30 cellular contexts compared by ENCODE assay signal in genomic region chr4:123168812-123169211, GRCh38.
A peak's percentile ranks its signal among the peaks of the same experiment; 100 is the strongest.
DNase-seq lines count a peak whose midpoint lies in the region; ATAC-seq and TF ChIP-seq lines count a peak whose summit lies in the region.
"Had no signal": no experiment of that assay in that cellular context is flagged by ENCODE, and none has a peak within 500 bp of the region (broad histone marks: within the 10 kb centered on the region; RNA-seq: fewer than 3 reads in every experiment).

No MANE protein-coding gene starts in this region.

- TF ChIP-seq POLR2A in vagina (IDR thresholded peaks at IDR 0.05) = no peak

- H3K36me3 ChIP-seq in brain microvascular endothelial cell (replicated peaks) = no peaks in the 10 kb centered on the region
- H3K36me3 ChIP-seq in vagina = no peaks in the 10 kb centered on the region
- H3K36me3 ChIP-seq: breast epithelium, left ventricle myocardium inferior, uterus had no signal

- TF ChIP-seq CTCF in brain microvascular endothelial cell (IDR thresholded peaks at IDR 0.05; ENCODE audit: low read depth, low read length, missing control alignments) = no peak
- no peak for TF ChIP-seq CTCF in vagina (IDR thresholded peaks at IDR 0.05)

- H3K4me3 ChIP-seq in brain microvascular endothelial cell (ENCODE audit: low read depth, low read length) = no peak overlapping the region
- no peak overlapping the region for H3K4me3 ChIP-seq in vagina
- H3K4me3 ChIP-seq: breast epithelium, left ventricle myocardium inferior, uterus had no signal

- H3K27me3 ChIP-seq in brain microvascular endothelial cell (replicated peaks) = no peaks in the 10 kb centered on the region
- no peaks in the 10 kb centered on the region for H3K27me3 ChIP-seq in vagina
- H3K27me3 ChIP-seq: breast epithelium, uterus had no signal

- DNase-seq in RPMI8226 (peak; percentile 49), brain microvascular endothelial cell (peak; percentile 2), non-pigmented ciliary epithelial cell (ENCODE audit: low read depth) (peak; percentile 8), T1000 (lab: John Stamatoyannopoulos, UW) (no peak), C1 segment of cervical spinal cord (lab: John Stamatoyannopoulos, UW) (no peak), vagina (ENCODE audit: extremely low spot score in 2 of 2) (no peak)
- no peak for DNase-seq in natural killer cell treated with Interleukin-12 subunit alpha and Interleukin-12 subunit beta and Interleukin-15 and Interleukin-18, amount 100 ng/mL, for 72 hours (ENCODE audit: low spot score)
- DNase-seq: activated CD4-positive, alpha-beta T cell treated with anti-CD3 and anti-CD28 coated beads for 36 hours; activated CD8-positive, alpha-beta memory T cell treated with anti-CD3 and anti-CD28 coated beads for 24 hours; activated gamma-delta T cell; activated naive CD8-positive, alpha-beta T cell treated with anti-CD3 and anti-CD28 coated beads, Interleukin-2, amount 10 ng/mL, durations not matched to agents 7 days and 5 days; activated T-cell treated with anti-CD3 and anti-CD28 coated beads, Interleukin-2, amount 50 U/mL, for 1 hour; effector CD8-positive, alpha-beta T cell; foreskin melanocyte; H9; KBM-7; left ventricle myocardium inferior; midbrain; naive thymus-derived CD4-positive, alpha-beta T cell; NCI-H1417 treated with DMSO at 0.1 percent for 48 hours; NCI-H2081 treated with DMSO at 0.1 percent for 48 hours; NCI-H345; NCI-H748 treated with DMSO at 0.1 percent for 48 hours; occipital lobe; uterus had no signal

- in situ Hi-C loops in brain microvascular endothelial cell (cut with HindIII; ENCODE audit: low pct_ligation_motif_present, low sequenced_read_pairs) = no loop called here

- H3K36me3 Mint-ChIP-seq in natural killer cell treated with Interleukin-12 subunit alpha and Interleukin-12 subunit beta and Interleukin-15 and Interleukin-18, amount 100 ng/mL, for 72 hours = no peaks in the 10 kb centered on the region

- peak; percentile 56 for ATAC-seq in GM18868 (IDR thresholded peaks at IDR 0.05; ENCODE audit: unreplicated experiment)
- ATAC-seq in natural killer cell treated with Interleukin-12 subunit alpha and Interleukin-12 subunit beta and Interleukin-15 and Interleukin-18, amount 100 ng/mL, for 72 hours = no peak
- ATAC-seq: activated CD4-positive, alpha-beta T cell treated with anti-CD3 and anti-CD28 coated beads for 36 hours; esophagus mucosa; naive thymus-derived CD4-positive, alpha-beta T cell had no signal

- peaks cover 4% of the 10 kb centered on the region for H3K4me1 ChIP-seq in vagina
- H3K4me1 ChIP-seq: breast epithelium, uterus had no signal

- no peak overlapping the region for H3K27ac Mint-ChIP-seq in natural killer cell treated with Interleukin-12 subunit alpha and Interleukin-12 subunit beta and Interleukin-15 and Interleukin-18, amount 100 ng/mL, for 72 hours
- H3K27ac Mint-ChIP-seq: activated CD4-positive, alpha-beta T cell treated with anti-CD3 and anti-CD28 coated beads for 36 hours; activated naive CD8-positive, alpha-beta T cell treated with anti-CD3 and anti-CD28 coated beads, Interleukin-2, amount 10 ng/mL, durations not matched to agents 7 days and 5 days; naive thymus-derived CD4-positive, alpha-beta T cell; stimulated activated naive CD8-positive, alpha-beta T cell treated with anti-CD3 and anti-CD28 coated beads, Interleukin-15, Interleukin-2, amounts not matched to agents 100 ng/mL and 50 ng/mL, for 24 hours; T-helper 1 cell treated with Interleukin-12 subunit alpha and Interleukin-12 subunit beta and Interleukin-4 antibody, amounts not matched to agents 30 μg/mL and 1 μg/mL, for 36 hours had no signal

- H3K4me1 Mint-ChIP-seq in natural killer cell treated with Interleukin-12 subunit alpha and Interleukin-12 subunit beta and Interleukin-15 and Interleukin-18, amount 100 ng/mL, for 72 hours (ENCODE audit: low read depth in 2 of 2) = no peaks in the 10 kb centered on the region
- H3K4me1 Mint-ChIP-seq: activated CD4-positive, alpha-beta T cell treated with anti-CD3 and anti-CD28 coated beads for 36 hours; activated naive CD8-positive, alpha-beta T cell treated with anti-CD3 and anti-CD28 coated beads, Interleukin-2, amount 10 ng/mL, durations not matched to agents 7 days and 5 days had no signal

- intact Hi-C loops in vagina (cut with DNase I) = no loop called here

- no peaks in the 10 kb centered on the region for H3K27me3 Mint-ChIP-seq in natural killer cell treated with Interleukin-12 subunit alpha and Interleukin-12 subunit beta and Interleukin-15 and Interleukin-18, amount 100 ng/mL, for 72 hours
- H3K27me3 Mint-ChIP-seq: activated CD4-positive, alpha-beta T cell treated with anti-CD3 and anti-CD28 coated beads for 36 hours; activated naive CD8-positive, alpha-beta T cell treated with anti-CD3 and anti-CD28 coated beads, Interleukin-2, amount 10 ng/mL, durations not matched to agents 7 days and 5 days; naive thymus-derived CD4-positive, alpha-beta T cell; stimulated activated naive CD8-positive, alpha-beta T cell treated with anti-CD3 and anti-CD28 coated beads, Interleukin-15, Interleukin-2, amounts not matched to agents 100 ng/mL and 50 ng/mL, for 24 hours had no signal

- H3K9me3 Mint-ChIP-seq in natural killer cell treated with Interleukin-12 subunit alpha and Interleukin-12 subunit beta and Interleukin-15 and Interleukin-18, amount 100 ng/mL, for 72 hours = no peaks in the 10 kb centered on the region
- H3K9me3 Mint-ChIP-seq: activated naive CD8-positive, alpha-beta T cell treated with anti-CD3 and anti-CD28 coated beads, Interleukin-2, amount 10 ng/mL, durations not matched to agents 7 days and 5 days; stimulated activated naive CD8-positive, alpha-beta T cell treated with anti-CD3 and anti-CD28 coated beads, Interleukin-15, Interleukin-2, amounts not matched to agents 100 ng/mL and 50 ng/mL, for 24 hours; T-helper 1 cell treated with Interleukin-12 subunit alpha and Interleukin-12 subunit beta and Interleukin-4 antibody, amounts not matched to agents 30 μg/mL and 1 μg/mL, for 36 hours had no signal

- no peaks in the 10 kb centered on the region for H3K9me3 ChIP-seq in vagina
- H3K9me3 ChIP-seq: breast epithelium, left ventricle myocardium inferior, uterus had no signal

- H3K4me3 Mint-ChIP-seq in natural killer cell treated with Interleukin-12 subunit alpha and Interleukin-12 subunit beta and Interleukin-15 and Interleukin-18, amount 100 ng/mL, for 72 hours = no peak overlapping the region
- H3K4me3 Mint-ChIP-seq: activated CD4-positive, alpha-beta T cell treated with anti-CD3 and anti-CD28 coated beads for 36 hours; activated naive CD8-positive, alpha-beta T cell treated with anti-CD3 and anti-CD28 coated beads, Interleukin-2, amount 10 ng/mL, durations not matched to agents 7 days and 5 days; H9; naive thymus-derived CD4-positive, alpha-beta T cell; stimulated activated naive CD8-positive, alpha-beta T cell treated with anti-CD3 and anti-CD28 coated beads, Interleukin-15, Interleukin-2, amounts not matched to agents 100 ng/mL and 50 ng/mL, for 24 hours; T-helper 1 cell treated with Interleukin-12 subunit alpha and Interleukin-12 subunit beta and Interleukin-4 antibody, amounts not matched to agents 30 μg/mL and 1 μg/mL, for 36 hours had no signal

- no peak overlapping the region for H3K27ac ChIP-seq in brain microvascular endothelial cell
- H3K27ac ChIP-seq in vagina = no peak overlapping the region
- H3K27ac ChIP-seq: breast epithelium, left ventricle myocardium inferior, uterus had no signal

Comparison
In these comparisons a context has a peak if more than half of its experiments do, and no peak if none do; other contexts are left out.
1. DNase-seq: peak in RPMI8226 (single experiment), brain microvascular endothelial cell (single experiment) and non-pigmented ciliary epithelial cell (single experiment); none in T1000 (single experiment), C1 segment of cervical spinal cord (0 of 14), natural killer cell treated with Interleukin-12 subunit alpha and Interleukin-12 subunit beta and Interleukin-15 and Interleukin-18, amount 100 ng/mL, for 72 hours (single experiment) and vagina (0 of 2).